Comparison of ENCODE assay signal across 8 cellular contexts in the genomic region with DNA sequence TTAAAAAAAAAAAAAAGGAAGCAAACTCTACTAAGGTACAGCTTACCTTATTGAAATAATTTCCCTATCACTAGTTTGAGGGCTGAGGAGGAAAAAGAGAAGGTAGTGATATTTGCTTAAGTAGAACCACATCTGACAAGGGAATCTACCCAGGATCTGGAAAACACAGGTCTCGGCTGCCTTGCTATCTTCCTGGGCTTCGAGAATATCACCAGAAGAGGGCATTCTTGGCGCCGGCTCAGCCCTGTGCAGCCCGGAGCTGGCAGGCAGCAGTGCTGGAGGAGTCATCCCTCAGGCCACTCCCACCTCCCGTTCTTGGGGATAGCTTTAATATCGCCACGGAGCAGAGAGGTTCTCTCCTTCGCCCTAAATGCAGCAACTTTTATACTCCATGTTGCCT.
DNase-seq lines count a peak whose midpoint lies in the region; ATAC-seq and TF ChIP-seq lines count a peak whose summit lies in the region.

No MANE protein-coding gene starts in this region.

- H3K4me3 ChIP-seq in HUES6 (ENCODE audit: low read depth, low read length) (peak overlapping the region; percentile 45), SJCRH30 (peak overlapping the region; percentile 35), left ventricle myocardium inferior (peak overlapping the region; percentile 65)

- intact Hi-C loops in left ventricle myocardium inferior (cut with micrococcal nuclease): no loop called here

- H3K4me1 ChIP-seq in HUES6 (ENCODE audit: control insufficient read depth, insufficient read depth, low read length) (0 out of 2 replicates have a peak, but pooled peaks cover 6% of the 10 kb centered on the region), SJCRH30 (no peaks in the 10 kb centered on the region), left ventricle myocardium inferior (peaks cover 48% of the 10 kb centered on the region)

- H3K4me1 Mint-ChIP-seq in type B pancreatic cell (ENCODE audit: unreplicated experiment): peaks cover 28% of the 10 kb centered on the region

- no peaks in the 10 kb centered on the region for H3K9me3 Mint-ChIP-seq in type B pancreatic cell

- no peaks in the 10 kb centered on the region; the same call in 1 of the 2 replicates for H3K27me3 ChIP-seq in HUES6 (ENCODE audit: control insufficient read depth, insufficient read depth, low read length)
- no peaks in the 10 kb centered on the region for H3K27me3 ChIP-seq in SJCRH30
- no peaks in the 10 kb centered on the region for H3K27me3 ChIP-seq in left ventricle myocardium inferior (ENCODE audit: low read depth)

- peak; percentile 67 to 75 for DNase-seq in SJCRH30
- peak; percentile 82 for DNase-seq in activated naive CD4-positive, alpha-beta T cell treated with anti-CD3 and anti-CD28 coated beads, Interleukin-2, amount 50 U/mL, for 16 hours
- peak; percentile 76 for DNase-seq in left ventricle myocardium inferior
- peak; percentile 75 for DNase-seq in putamen (ENCODE audit: low spot score)
- DNase-seq in type B pancreatic cell (ENCODE audit: extremely low spot score, unreplicated experiment): peak; percentile 75
- DNase-seq in OCI-M2 (lab: John Stamatoyannopoulos, UW; ENCODE audit: unreplicated experiment): no peak

- no peak for ATAC-seq in HG02973 (IDR thresholded peaks at IDR 0.05; ENCODE audit: unreplicated experiment)

- peak overlapping the region; percentile 51 for H3K4me3 Mint-ChIP-seq in type B pancreatic cell

- no peak overlapping the region for H3K27ac ChIP-seq in HUES6 (ENCODE audit: low read depth, low read length)
- H3K27ac ChIP-seq in SJCRH30: no peak overlapping the region
- H3K27ac ChIP-seq in left ventricle myocardium inferior (replicated peaks): peak overlapping the region; percentile 87

- H3K36me3 Mint-ChIP-seq in type B pancreatic cell: no peaks in the 10 kb centered on the region

- peak; percentile 49 for TF ChIP-seq CTCF in left ventricle myocardium inferior (IDR thresholded peaks at IDR 0.05; ENCODE audit: borderline replicate concordance)
- peak; percentile 76 for TF ChIP-seq CTCF in type B pancreatic cell (conservative IDR thresholded peaks at IDR 0.05)

- H3K9me3 ChIP-seq in HUES6 (ENCODE audit: control insufficient read depth, insufficient read depth, low read depth, low read length): no peaks in the 10 kb centered on the region
- H3K9me3 ChIP-seq in SJCRH30 (replicated peaks): no peaks in the 10 kb centered on the region
- H3K9me3 ChIP-seq in left ventricle myocardium inferior (replicated peaks): no peaks in the 10 kb centered on the region

- no peaks in the 10 kb centered on the region for H3K36me3 ChIP-seq in HUES6 (ENCODE audit: control insufficient read depth, insufficient read depth, low read length)
- H3K36me3 ChIP-seq in SJCRH30: no peaks in the 10 kb centered on the region
- H3K36me3 ChIP-seq in left ventricle myocardium inferior: no peaks in the 10 kb centered on the region

- H3K27me3 Mint-ChIP-seq in type B pancreatic cell: peaks cover 14% of the 10 kb centered on the region

- no peak overlapping the region for H3K27ac Mint-ChIP-seq in type B pancreatic cell

- no peak overlapping the region for H3K9ac ChIP-seq in HUES6 (ENCODE audit: low read length)
